In genomic region chr2:121095257-121096080, GRCh38 we compare ENCODE assay signal across 8 cellular contexts.
A peak's percentile ranks its signal among the peaks of the same experiment; 100 is the strongest.
DNase-seq lines count a peak whose midpoint lies in the region; ATAC-seq, FAIRE-seq and TF ChIP-seq lines count a peak whose summit lies in the region.

No MANE protein-coding gene starts in this region.

- peak; percentile 90 to 96 for TF ChIP-seq CTCF in mammary epithelial cell (conservative IDR thresholded peaks at IDR 0.05 in 1 of 2, IDR thresholded peaks at IDR 0.05 in 1 of 2; ENCODE audit: extremely low read depth in 1 of 2, insufficient read depth in 1 of 2, low read depth in 1 of 2, low read length in 2 of 2)
- peak; percentile 61 to 68 for TF ChIP-seq CTCF in left lung (IDR thresholded peaks at IDR 0.05)

- no peak overlapping the region for H3K27ac ChIP-seq in mammary epithelial cell (ENCODE audit: insufficient read depth, low read depth, low read length)
- no peak overlapping the region for H3K27ac ChIP-seq in left lung

- H3K4me1 ChIP-seq in mammary epithelial cell (ENCODE audit: insufficient read depth, low read length): no peaks in the 10 kb centered on the region
- no peaks in the 10 kb centered on the region for H3K4me1 ChIP-seq in left lung

- CTCF ChIA-PET in mammary epithelial cell (lab: Charles Lee; ENCODE audit: low non-redundant PET): interaction anchor here (0.6 to 1.0 kb wide), 5 partner anchors 8 to 586 kb away, joined by 3 to 19 read pairs (median 3); no protein-coding TSS in a partner anchor

- no peak overlapping the region for H3K9ac ChIP-seq in mammary epithelial cell (ENCODE audit: insufficient read depth, low read length)

- H3K79me2 ChIP-seq in mammary epithelial cell (ENCODE audit: insufficient read depth, low read length): no peaks in the 10 kb centered on the region

- H3K9me3 ChIP-seq in mammary epithelial cell (replicated peaks; ENCODE audit: insufficient read depth, low read length) (no peaks in the 10 kb centered on the region), left lung (peaks cover 0 to 5% of the 10 kb centered on the region in 2 donors)

- dilution Hi-C loops in mammary epithelial cell (cut with HindIII; ENCODE audit: low sequenced_read_pairs): loop anchor here (5.0 to 25.0 kb wide), 2 partner anchors 92 to 217 kb away; no protein-coding TSS in a partner anchor

- intact Hi-C loops in mammary epithelial cell (cut with micrococcal nuclease): loop anchor here (1.0 to 10.0 kb wide), 6 partner anchors 77 to 649 kb away; no protein-coding TSS in a partner anchor
- intact Hi-C loops in left lung (cut with DNase I): no loop called here

- peak overlapping the region; percentile 32 for H2AFZ ChIP-seq in mammary epithelial cell (ENCODE audit: low read depth, low read length)

- in situ Hi-C loops in mammary epithelial cell (cut with MboI; ENCODE audit: low sequenced_read_pairs in 2 of 2): loop anchor here (10.0 to 25.0 kb wide), 3 partner anchors 229 to 617 kb away; no protein-coding TSS in a partner anchor

- no peak overlapping the region for H3K4me3 ChIP-seq in mammary epithelial cell (replicated peaks in 1 of 3; ENCODE audit: insufficient read depth in 1 of 3, low read depth in 2 of 3, low read length in 3 of 3)
- no peak overlapping the region for H3K4me3 ChIP-seq in left lung

- H3K36me3 ChIP-seq in mammary epithelial cell (ENCODE audit: insufficient read depth, low read length) (no peaks in the 10 kb centered on the region), left lung (no peaks in the 10 kb centered on the region)

- H3K4me2 ChIP-seq in mammary epithelial cell (ENCODE audit: insufficient read depth, low read depth, low read length): peak overlapping the region; percentile 33

- peak; percentile 92 for FAIRE-seq in urothelium cell line (lab: Jason Lieb, UNC)

- no peaks in the 10 kb centered on the region for H4K20me1 ChIP-seq in mammary epithelial cell (ENCODE audit: insufficient read depth, low read length)

- WGBS in mammary epithelial cell (ENCODE audit: low coverage, missing lambda C conversion rate): 32% methylated on average over 17 of the region's 19 CpGs

- ATAC-seq in HG02759 (IDR thresholded peaks at IDR 0.05; ENCODE audit: unreplicated experiment) (peak; percentile 60), left lung (peak; percentile 90), HG03469 (IDR thresholded peaks at IDR 0.05; ENCODE audit: unreplicated experiment) (no peak)

- peak; percentile 53 for DNase-seq in activated CD4-positive, alpha-beta T cell treated with anti-CD3 and anti-CD28 coated beads for 48 hours
- no peak for DNase-seq in activated CD4-positive, alpha-beta T cell treated with anti-CD3 and anti-CD28 coated beads, Interleukin-2, amount 50 U/mL, for 4 hours
- DNase-seq in NCI-H748 (lab: John Stamatoyannopoulos, UW; ENCODE audit: unreplicated experiment) (peak; percentile 73), mammary epithelial cell (peak; percentile 67), left lung (peak; percentile 71 to 87), urothelium cell line (ENCODE audit: low spot score) (peak; percentile 89)

- no TSS peak for BruUV-seq in mammary epithelial cell (replicated peaks; lab: Mats Ljungman, UMichigan)

- no peaks in the 10 kb centered on the region for H3K27me3 ChIP-seq in mammary epithelial cell (ENCODE audit: insufficient read depth, low read length)
- H3K27me3 ChIP-seq in left lung: peaks cover 0 to 19% of the 10 kb centered on the region in 2 donors

Comparison
In these comparisons a context has a peak if more than half of its experiments do, and no peak if none do; other contexts are left out.
1. DNase-seq: peak in activated CD4-positive, alpha-beta T cell treated with anti-CD3 and anti-CD28 coated beads for 48 hours (single experiment), NCI-H748 (single experiment), mammary epithelial cell (single experiment), left lung (2 of 2) and urothelium cell line (single experiment); none in activated CD4-positive, alpha-beta T cell treated with anti-CD3 and anti-CD28 coated beads, Interleukin-2, amount 50 U/mL, for 4 hours (0 of 2).